ENCODE assay signal across 16 cellular contexts in the genomic region with DNA sequence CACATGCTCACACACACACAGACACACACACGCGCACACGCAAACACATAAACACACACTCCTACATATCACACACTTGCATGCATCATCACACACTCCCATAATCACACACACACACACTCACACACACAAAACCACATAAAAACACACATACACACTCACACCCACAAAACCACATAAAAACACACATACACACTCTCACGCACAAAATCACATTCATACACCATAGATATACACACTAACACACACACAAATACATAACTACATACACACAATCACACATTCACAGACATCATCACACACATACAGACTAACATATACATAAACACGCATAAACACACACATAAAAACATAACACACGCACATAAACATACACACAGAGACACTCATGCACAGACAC. TPM values are rescaled to one million over a fixed set of nuclear protein-coding genes. Genes with fewer than 3 reads are reported as not detected.
DNase-seq lines count a peak whose midpoint lies in the region; ATAC-seq, FAIRE-seq and TF ChIP-seq lines count a peak whose summit lies in the region.
"Had no signal": no experiment of that assay in that cellular context is flagged by ENCODE, and none has a peak within 500 bp of the region (broad histone marks: within the 10 kb centered on the region; RNA-seq: fewer than 3 reads in every experiment).

No MANE protein-coding gene starts in this region.

- no peaks in the 10 kb centered on the region; the same call in 1 of the 2 replicates for H4K20me1 ChIP-seq in GM12878 (ENCODE audit: control insufficient read depth, insufficient read depth)

- no peak for TF ChIP-seq POLR2A in GM12878 (IDR thresholded peaks at IDR 0.05; ENCODE audit: low read depth, low read length)

- BruUV-seq in GM12878 (replicated peaks; lab: Mats Ljungman, UMichigan): no TSS peak

- CTCF ChIA-PET in GM12878 (lab: Yijun Ruan, JAX): no interaction called here

- H3K9me3 ChIP-seq in left ventricle myocardium inferior (replicated peaks): no peaks in the 10 kb centered on the region
- no peaks in the 10 kb centered on the region for H3K9me3 ChIP-seq in GM12878 (replicated peaks; ENCODE audit: control insufficient read depth, insufficient read depth, low read length)
- H3K9me3 ChIP-seq in upper lobe of right lung: no peaks in the 10 kb centered on the region

- H3K27me3 ChIP-seq in left ventricle myocardium inferior (ENCODE audit: low read depth): no peaks in the 10 kb centered on the region
- no peaks in the 10 kb centered on the region for H3K27me3 ChIP-seq in GM12878 (replicated peaks in 1 of 2; ENCODE audit: control insufficient read depth in 2 of 2, insufficient read depth in 2 of 2, low read length in 1 of 2)
- no peaks in the 10 kb centered on the region for H3K27me3 ChIP-seq in upper lobe of right lung

- peaks cover 31% of the 10 kb centered on the region for H3K4me1 ChIP-seq in left ventricle myocardium inferior
- H3K4me1 ChIP-seq in GM12878 (ENCODE audit: control insufficient read depth, insufficient read depth, low read length): peaks cover 11% of the 10 kb centered on the region
- H3K4me1 ChIP-seq in upper lobe of right lung: peaks cover 20% of the 10 kb centered on the region

- no peaks in the 10 kb centered on the region for H3K79me2 ChIP-seq in GM12878 (ENCODE audit: control insufficient read depth, insufficient read depth, low read length)

- no peak for TF ChIP-seq CTCF in left ventricle myocardium inferior (IDR thresholded peaks at IDR 0.05; ENCODE audit: borderline replicate concordance)
- TF ChIP-seq CTCF in GM12878 (IDR thresholded peaks at IDR 0.05 in 2 of 3, conservative IDR thresholded peaks at IDR 0.05 in 1 of 3; ENCODE audit: control insufficient read depth in 2 of 3, extremely low read depth in 1 of 3, insufficient read depth in 1 of 3, low read depth in 3 of 3, low read length in 3 of 3): no peak
- no peak for TF ChIP-seq CTCF in upper lobe of right lung (IDR thresholded peaks at IDR 0.05)

- ATAC-seq in left ventricle myocardium superior (no peak), GM12878 (no peak), upper lobe of right lung (no peak), GM18498 (IDR thresholded peaks at IDR 0.05; ENCODE audit: unreplicated experiment) (no peak)

- SMC1A ChIA-PET in GM12878 (lab: Charles Lee; ENCODE audit: uncharacterized antibody, unreplicated experiment): no interaction called here

- H2AFZ ChIP-seq in GM12878 (ENCODE audit: control insufficient read depth, low read depth, low read length): no peak overlapping the region

- RAD21 ChIA-PET in GM12878 (lab: Charles Lee; ENCODE audit: unreplicated experiment): no interaction called here

- TF ChIP-seq EP300 in GM12878 (IDR thresholded peaks at IDR 0.05; ENCODE audit: borderline replicate concordance in 1 of 2, control insufficient read depth in 1 of 2, low read depth in 2 of 2, low read length in 2 of 2): no peak

- POLR2A ChIA-PET in GM12878 (lab: Charles Lee): no interaction called here

- no peak overlapping the region for H3K4me2 ChIP-seq in GM12878 (ENCODE audit: control insufficient read depth, insufficient read depth)
- H3K4me2 ChIP-seq: GM23338 had no signal

- FAIRE-seq in GM12878 (lab: Jason Lieb, UNC) (no peak), frontal cortex (lab: Jason Lieb, UNC) (peak; percentile 39)
- FAIRE-seq: GM18507 had no signal

- H3K4me3 ChIP-seq in left ventricle myocardium inferior (no peak overlapping the region), GM12878 (no peak overlapping the region), upper lobe of right lung (no peak overlapping the region)
- H3K4me3 ChIP-seq: GM23338 had no signal

- intact Hi-C loops in left ventricle myocardium inferior (cut with micrococcal nuclease) (no loop called here), left ventricle myocardium superior (cut with micrococcal nuclease) (no loop called here), GM12878 (cut with micrococcal nuclease; ENCODE audit: unreplicated experiment) (no loop called here), upper lobe of right lung (cut with DNase I) (no loop called here)

- no peak for TF ChIP-seq RAD21 in GM12878 (IDR thresholded peaks at IDR 0.05; ENCODE audit: insufficient read depth, low read depth, low read length)

- peak overlapping the region; percentile 87 for H3K27ac ChIP-seq in left ventricle myocardium inferior (replicated peaks)
- no peak overlapping the region for H3K27ac ChIP-seq in GM12878 (ENCODE audit: control insufficient read depth, insufficient read depth)
- peak overlapping the region; percentile 66 for H3K27ac ChIP-seq in upper lobe of right lung

- no peak overlapping the region for H3K9ac ChIP-seq in GM12878 (ENCODE audit: control insufficient read depth, insufficient read depth, low read length)

- DNase-seq in left ventricle myocardium inferior: no peak
- DNase-seq in left ventricle myocardium superior: no peak
- DNase-seq in GM12878 (ENCODE audit: low read depth, low spot score): no peak
- DNase-seq in frontal cortex (ENCODE audit: low spot score in 2 of 2): no peak
- DNase-seq in upper lobe of right lung: no peak
- no peak for DNase-seq in hypothalamus (lab: John Stamatoyannopoulos, UW)
- DNase-seq in COR-L47 (lab: John Stamatoyannopoulos, UW): no peak
- DNase-seq: 8988T; CD4-positive, CD25-positive, alpha-beta regulatory T cell; DMS153; GF-D8; NCI-H1436 treated with DMSO at 0.1 percent for 48 hours; NCI-H2081 had no signal

- in situ Hi-C loops in GM12878 (cut with MboI): no loop called here

- WGBS in GM12878 (ENCODE audit: insufficient coverage, insufficient replicate concordance, low lambda C conversion rate, missing lambda C conversion rate): 100% methylated on average over 6 of the region's 6 CpGs

- H3K36me3 ChIP-seq in left ventricle myocardium inferior (no peaks in the 10 kb centered on the region), GM12878 (ENCODE audit: control insufficient read depth in 2 of 2, insufficient read depth in 2 of 2, low read length in 1 of 2) (no peaks in the 10 kb centered on the region), upper lobe of right lung (no peaks in the 10 kb centered on the region)

TF ChIP-seq in GM12878, 131 proteins besides CTCF, POLR2A, EP300 and RAD21:
- TF ChIP-seq, protein P1, sequence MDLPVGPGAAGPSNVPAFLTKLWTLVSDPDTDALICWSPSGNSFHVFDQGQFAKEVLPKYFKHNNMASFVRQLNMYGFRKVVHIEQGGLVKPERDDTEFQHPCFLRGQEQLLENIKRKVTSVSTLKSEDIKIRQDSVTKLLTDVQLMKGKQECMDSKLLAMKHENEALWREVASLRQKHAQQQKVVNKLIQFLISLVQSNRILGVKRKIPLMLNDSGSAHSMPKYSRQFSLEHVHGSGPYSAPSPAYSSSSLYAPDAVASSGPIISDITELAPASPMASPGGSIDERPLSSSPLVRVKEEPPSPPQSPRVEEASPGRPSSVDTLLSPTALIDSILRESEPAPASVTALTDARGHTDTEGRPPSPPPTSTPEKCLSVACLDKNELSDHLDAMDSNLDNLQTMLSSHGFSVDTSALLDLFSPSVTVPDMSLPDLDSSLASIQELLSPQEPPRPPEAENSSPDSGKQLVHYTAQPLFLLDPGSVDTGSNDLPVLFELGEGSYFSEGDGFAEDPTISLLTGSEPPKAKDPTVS (IDR thresholded peaks at IDR 0.05; ENCODE audit: low read depth, low read length): no peak
- TF ChIP-seq, protein P2, sequence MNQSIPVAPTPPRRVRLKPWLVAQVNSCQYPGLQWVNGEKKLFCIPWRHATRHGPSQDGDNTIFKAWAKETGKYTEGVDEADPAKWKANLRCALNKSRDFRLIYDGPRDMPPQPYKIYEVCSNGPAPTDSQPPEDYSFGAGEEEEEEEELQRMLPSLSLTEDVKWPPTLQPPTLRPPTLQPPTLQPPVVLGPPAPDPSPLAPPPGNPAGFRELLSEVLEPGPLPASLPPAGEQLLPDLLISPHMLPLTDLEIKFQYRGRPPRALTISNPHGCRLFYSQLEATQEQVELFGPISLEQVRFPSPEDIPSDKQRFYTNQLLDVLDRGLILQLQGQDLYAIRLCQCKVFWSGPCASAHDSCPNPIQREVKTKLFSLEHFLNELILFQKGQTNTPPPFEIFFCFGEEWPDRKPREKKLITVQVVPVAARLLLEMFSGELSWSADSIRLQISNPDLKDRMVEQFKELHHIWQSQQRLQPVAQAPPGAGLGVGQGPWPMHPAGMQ (IDR thresholded peaks at IDR 0.05; ENCODE audit: borderline replicate concordance): peak; percentile 43; the same call in 1 of the 2 replicates
- TF ChIP-seq CBX5 (IDR thresholded peaks at IDR 0.05; ENCODE audit: low read depth) (no peak), ATF7 (IDR thresholded peaks at IDR 0.05; ENCODE audit: low read depth) (no peak)

RNA-seq across cellular contexts. Expression of a gene that starts 57.8 kb away (rescaled TPM):
- 449 TPM for total RNA-seq in left ventricle myocardium inferior
- total RNA-seq in left ventricle myocardium superior: 502 TPM
- 93.7 and 101 TPM in 2 replicates for total RNA-seq in GM12878 (2013; cell fraction: nucleolus; rRNA removed)
- total RNA-seq in GM12878 (2014; rRNA removed): 43.7 and 46.4 TPM in 2 replicates
- total RNA-seq in GM12878 (2014; rRNA removed; fragmentation: Illumina TruSeq; extraction: Trizol): 47.8 and 52.5 TPM in 2 replicates
- 50.7 and 54.5 TPM in 2 replicates for total RNA-seq in GM12878 (2021)
- 28.6 TPM for polyA plus RNA-seq in GM12878 (2011; ENCODE audit: low read depth)
- 62.3 and 68.4 TPM in 2 replicates for polyA plus RNA-seq in GM12878 (2011; rRNA removed)
- 73.9 and 89.7 TPM in 2 replicates for polyA plus RNA-seq in GM12878 (2011; cell fraction: cytosol; rRNA removed)
- 42.5 and 60.8 TPM in 2 replicates for polyA plus RNA-seq in GM12878 (2011; cell fraction: nucleus; rRNA removed)
- 15.4 and 24.9 TPM in 2 replicates for polyA plus RNA-seq in GM12878 (2012)
- 54.6 and 72.5 TPM in 2 replicates for polyA plus RNA-seq in GM12878 (2014; fragmentation: Illumina TruSeq; extraction: Trizol)
- 10 to 100 TPM; 10.7 to 27.1 TPM for polyA plus RNA-seq in GM12878 (2014; fragmentation: Nextera tagmentation; extraction: Ambion mirVana)
- 31.4 and 35.0 TPM in 2 replicates for polyA plus RNA-seq in GM12878 (2014; rRNA removed)
- polyA plus RNA-seq in GM12878 (2016; fragmentation: Nextera tagmentation; extraction: Ambion mirVana): 1 to 10 TPM; 4.7 to 4.8 TPM
- polyA minus RNA-seq in GM12878 (2011; rRNA and poly(A)+ RNA removed): 203 and 222 TPM in 2 replicates
- polyA minus RNA-seq in GM12878 (2011; cell fraction: cytosol; rRNA and poly(A)+ RNA removed): 55.9 and 69.2 TPM in 2 replicates
- polyA minus RNA-seq in GM12878 (2011; cell fraction: nucleus; rRNA and poly(A)+ RNA removed): 55.2 and 80.6 TPM in 2 replicates
- total RNA-seq in frontal cortex: 218 TPM
- 234 TPM for total RNA-seq in upper lobe of right lung
